Comparison of ENCODE assay signal across 34 cellular contexts in the genomic region with DNA sequence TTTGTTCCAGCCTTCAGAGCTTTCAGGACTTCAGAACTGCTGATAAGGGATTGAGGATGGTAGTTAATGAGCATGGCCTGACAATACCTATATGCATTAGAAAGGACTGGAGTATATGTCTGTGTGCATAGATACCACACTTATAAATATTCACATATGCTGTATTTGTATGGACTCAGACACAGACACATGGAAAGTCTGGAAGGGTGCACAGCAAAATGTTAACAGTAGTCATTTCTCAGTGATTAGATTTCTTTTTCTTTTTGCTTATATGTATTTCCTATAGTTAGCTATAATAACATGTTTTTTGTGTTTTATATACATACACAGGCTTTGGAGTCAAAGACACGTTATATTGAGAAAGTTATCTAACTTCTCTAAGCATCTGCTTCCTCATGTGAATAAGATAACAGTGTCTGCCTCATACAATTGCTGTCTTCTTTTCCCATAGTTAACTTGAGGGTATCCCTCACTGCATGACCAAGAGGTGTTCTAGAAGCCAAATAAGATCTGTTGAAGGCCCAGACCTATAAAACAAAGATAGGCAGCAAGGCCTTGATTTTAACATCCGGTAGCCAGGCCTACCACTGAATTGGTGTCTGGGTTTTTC.
"Had no signal": no experiment of that assay in that cellular context is flagged by ENCODE, and none has a peak within 500 bp of the region (broad histone marks: within the 10 kb centered on the region; RNA-seq: fewer than 3 reads in every experiment).

No MANE protein-coding gene starts in this region.

- H3K4me1 ChIP-seq: colonic mucosa, pancreas, prostate gland, upper lobe of right lung had no signal

- H3K4me2 ChIP-seq: smooth muscle cell had no signal

- H3K9me3 Mint-ChIP-seq: activated CD4-positive, alpha-beta memory T cell treated with anti-CD3 and anti-CD28 coated beads, Interleukin-2, amount 10 ng/mL, durations not matched to agents 7 days and 5 days; activated CD4-positive, alpha-beta T cell treated with anti-CD3 and anti-CD28 coated beads, Interleukin-2, amount 10 ng/mL, durations not matched to agents 24 days and 14 days; activated naive CD4-positive, alpha-beta T cell treated with anti-CD3 and anti-CD28 coated beads, Interleukin-2, amount 10 ng/mL, durations not matched to agents 7 days and 5 days; activated T-cell treated with anti-CD3 and anti-CD28 coated beads, Interleukin-2, amount 50 U/mL, for 24 hours; memory B cell; naive thymus-derived CD8-positive, alpha-beta T cell; neural crest cell; stimulated activated memory B cell treated with anti-CD40 and anti-IgM and Interleukin-4, amounts not matched to agents 10 μg/mL and 1 μg/mL and 100 μg/mL, for 72 hours; stimulated activated naive CD8-positive, alpha-beta T cell treated with anti-CD3 and anti-CD28 coated beads, Interleukin-15, amount 100 ng/mL, for 72 hours; T-helper 1 cell treated with Interleukin-12 subunit alpha and Interleukin-12 subunit beta and Interleukin-4 antibody, amounts not matched to agents 30 μg/mL and 1 μg/mL, for 36 hours had no signal

- H3K36me3 ChIP-seq: colonic mucosa, pancreas, prostate gland, thyroid gland, upper lobe of right lung had no signal

- H3K27me3 Mint-ChIP-seq: activated CD4-positive, alpha-beta memory T cell treated with anti-CD3 and anti-CD28 coated beads, Interleukin-2, amount 10 ng/mL, durations not matched to agents 7 days and 5 days; activated CD4-positive, alpha-beta T cell treated with anti-CD3 and anti-CD28 coated beads, Interleukin-2, amount 10 ng/mL, durations not matched to agents 24 days and 14 days; activated naive CD4-positive, alpha-beta T cell treated with anti-CD3 and anti-CD28 coated beads, Interleukin-2, amount 10 ng/mL, durations not matched to agents 7 days and 5 days; activated T-cell treated with anti-CD3 and anti-CD28 coated beads, Interleukin-2, amount 50 U/mL, for 24 hours; memory B cell; naive thymus-derived CD8-positive, alpha-beta T cell; stimulated activated memory B cell treated with anti-CD40 and anti-IgM and Interleukin-4, amounts not matched to agents 10 μg/mL and 1 μg/mL and 100 μg/mL, for 72 hours; stimulated activated naive CD8-positive, alpha-beta T cell treated with anti-CD3 and anti-CD28 coated beads, Interleukin-15, amount 100 ng/mL, for 72 hours had no signal

- H3K4me1 Mint-ChIP-seq: activated CD4-positive, alpha-beta memory T cell treated with anti-CD3 and anti-CD28 coated beads, Interleukin-2, amount 10 ng/mL, durations not matched to agents 7 days and 5 days; activated CD4-positive, alpha-beta T cell treated with anti-CD3 and anti-CD28 coated beads, Interleukin-2, amount 10 ng/mL, durations not matched to agents 24 days and 14 days; neural crest cell had no signal

- DNase-seq: activated CD4-positive, alpha-beta memory T cell treated with anti-CD3 and anti-CD28 coated beads, Interleukin-2, amount 10 ng/mL, durations not matched to agents 7 days and 5 days; activated CD4-positive, alpha-beta T cell treated with anti-CD3 and anti-CD28 coated beads, Interleukin-2, amount 10 ng/mL, durations not matched to agents 24 days and 14 days; activated CD4-positive, CD25-positive, alpha-beta regulatory T cell treated with anti-CD3 and anti-CD28 coated beads, Interleukin-2, amount 50 U/mL, for 72 hours; activated CD8-positive, alpha-beta memory T cell treated with anti-CD3 and anti-CD28 coated beads, Interleukin-2, amount 50 U/mL, for 48 hours; activated gamma-delta T cell; activated naive CD4-positive, alpha-beta T cell treated with anti-CD3 and anti-CD28 coated beads, Interleukin-2, amount 10 ng/mL, durations not matched to agents 7 days and 5 days; activated T-cell treated with anti-CD3 and anti-CD28 coated beads, Interleukin-2, amount 50 U/mL, for 24 hours; amniotic stem cell; colonic mucosa; dorsolateral prefrontal cortex; effector memory CD4-positive, alpha-beta T cell; foreskin fibroblast; islet precursor cell; midbrain; naive thymus-derived CD8-positive, alpha-beta T cell; nucleus accumbens; pancreas; stimulated activated CD4-positive, alpha-beta T cell treated with anti-CD3 and anti-CD28 coated beads, Interleukin-1b, Interleukin-23, amount 100 ng/mL, for 48 hours; stimulated activated CD4-positive, alpha-beta T cell treated with anti-CD3 and anti-CD28 coated beads, Interleukin-4, amount 100 ng/mL, for 4 hours; stimulated activated CD8-positive, alpha-beta memory T cell treated with anti-CD3 and anti-CD28 coated beads, Interleukin-4, amount 100 ng/mL, for 48 hours; stimulated activated naive CD8-positive, alpha-beta T cell treated with anti-CD3 and anti-CD28 coated beads, Interleukin-15, amount 100 ng/mL, for 72 hours; substantia nigra; SW 1271; thyroid gland; upper lobe of right lung had no signal

- H3K27ac ChIP-seq: colonic mucosa, dorsolateral prefrontal cortex, pancreas, prostate gland, SK-N-MC, thyroid gland, upper lobe of right lung, VCaP had no signal

- H3K4me3 Mint-ChIP-seq: activated CD4-positive, alpha-beta memory T cell treated with anti-CD3 and anti-CD28 coated beads, Interleukin-2, amount 10 ng/mL, durations not matched to agents 7 days and 5 days; activated CD4-positive, alpha-beta T cell treated with anti-CD3 and anti-CD28 coated beads, Interleukin-2, amount 10 ng/mL, durations not matched to agents 24 days and 14 days; activated naive CD4-positive, alpha-beta T cell treated with anti-CD3 and anti-CD28 coated beads, Interleukin-2, amount 10 ng/mL, durations not matched to agents 7 days and 5 days; activated T-cell treated with anti-CD3 and anti-CD28 coated beads, Interleukin-2, amount 50 U/mL, for 24 hours; memory B cell; naive thymus-derived CD8-positive, alpha-beta T cell; neural crest cell; stimulated activated memory B cell treated with anti-CD40 and anti-IgM and Interleukin-4, amounts not matched to agents 10 μg/mL and 1 μg/mL and 100 μg/mL, for 72 hours; stimulated activated naive CD8-positive, alpha-beta T cell treated with anti-CD3 and anti-CD28 coated beads, Interleukin-15, amount 100 ng/mL, for 72 hours; T-helper 1 cell treated with Interleukin-12 subunit alpha and Interleukin-12 subunit beta and Interleukin-4 antibody, amounts not matched to agents 30 μg/mL and 1 μg/mL, for 36 hours had no signal

- H3K4me3 ChIP-seq: colonic mucosa, dorsolateral prefrontal cortex, pancreas, prostate gland, SK-N-MC, smooth muscle cell, thyroid gland, upper lobe of right lung had no signal

- H3K9me3 ChIP-seq: colonic mucosa, pancreas, prostate gland, thyroid gland, upper lobe of right lung had no signal

- H3K27me3 ChIP-seq: colonic mucosa, dorsolateral prefrontal cortex, pancreas, thyroid gland, upper lobe of right lung had no signal

- ATAC-seq: esophagus mucosa; naive thymus-derived CD8-positive, alpha-beta T cell; stimulated activated memory B cell treated with anti-CD40 and anti-IgM and Interleukin-4, amounts not matched to agents 10 μg/mL and 1 μg/mL and 100 μg/mL, for 72 hours; stimulated activated naive CD8-positive, alpha-beta T cell treated with anti-CD3 and anti-CD28 coated beads, Interleukin-15, amount 100 ng/mL, for 72 hours; upper lobe of right lung had no signal

- FAIRE-seq: pancreas had no signal

- H3K27ac Mint-ChIP-seq: activated CD4-positive, alpha-beta memory T cell treated with anti-CD3 and anti-CD28 coated beads, Interleukin-2, amount 10 ng/mL, durations not matched to agents 7 days and 5 days; activated CD4-positive, alpha-beta T cell treated with anti-CD3 and anti-CD28 coated beads, Interleukin-2, amount 10 ng/mL, durations not matched to agents 24 days and 14 days; activated naive CD4-positive, alpha-beta T cell treated with anti-CD3 and anti-CD28 coated beads, Interleukin-2, amount 10 ng/mL, durations not matched to agents 7 days and 5 days; activated T-cell treated with anti-CD3 and anti-CD28 coated beads, Interleukin-2, amount 50 U/mL, for 24 hours; memory B cell; stimulated activated memory B cell treated with anti-CD40 and anti-IgM and Interleukin-4, amounts not matched to agents 10 μg/mL and 1 μg/mL and 100 μg/mL, for 72 hours; T-helper 1 cell treated with Interleukin-12 subunit alpha and Interleukin-12 subunit beta and Interleukin-4 antibody, amounts not matched to agents 30 μg/mL and 1 μg/mL, for 36 hours had no signal
